In the genomic region with DNA sequence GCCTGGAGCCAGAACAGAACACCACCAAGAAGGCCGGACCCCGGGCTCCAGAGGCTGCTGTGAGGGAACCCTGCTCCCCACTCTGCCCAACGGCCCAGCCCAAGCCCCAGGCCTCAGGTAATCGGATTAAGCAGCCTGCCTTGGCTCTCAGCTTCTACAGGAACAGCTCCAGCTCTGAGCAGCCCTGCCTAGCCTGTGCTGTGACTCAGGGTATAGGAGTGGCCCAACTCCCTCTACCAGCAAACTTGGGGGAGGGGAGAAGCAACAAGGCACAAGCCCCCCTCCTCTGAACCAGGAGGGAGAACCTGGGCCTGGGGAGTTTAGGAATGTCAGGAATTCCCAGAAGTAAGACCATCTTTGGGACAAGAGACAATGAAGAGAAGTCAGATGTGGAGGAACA, we compare ENCODE assay signal across 11 cellular contexts. TPM values are rescaled to one million over a fixed set of nuclear protein-coding genes. Genes with fewer than 3 reads are reported as not detected.
DNase-seq lines count a peak whose midpoint lies in the region; ATAC-seq and TF ChIP-seq lines count a peak whose summit lies in the region.
"Had no signal": no experiment of that assay in that cellular context is flagged by ENCODE, and none has a peak within 500 bp of the region (broad histone marks: within the 10 kb centered on the region; RNA-seq: fewer than 3 reads in every experiment).

No MANE protein-coding gene starts in this region.

- H3K9me3 Mint-ChIP-seq in brain = no peaks in the 10 kb centered on the region

- H3K27ac Mint-ChIP-seq in brain = peak overlapping the region; percentile 60 to 96 (median 79)

- peaks cover 49% of the 10 kb centered on the region for H3K36me3 Mint-ChIP-seq in brain

- no peak for ATAC-seq in HG03442 (IDR thresholded peaks at IDR 0.05; ENCODE audit: unreplicated experiment)

- peak overlapping the region in 2 of 5 experiments; percentile 45 to 54 for H3K4me3 Mint-ChIP-seq in brain

- TF ChIP-seq CTCF in AG10803 (conservative IDR thresholded peaks at IDR 0.05; ENCODE audit: low read length) = no peak
- TF ChIP-seq CTCF in brain (conservative IDR thresholded peaks at IDR 0.05) = no peak

- H3K4me3 ChIP-seq in AG10803 (ENCODE audit: low read length) = no peak overlapping the region

- H3K4me1 Mint-ChIP-seq in brain = peaks cover 29% of the 10 kb centered on the region

- no peak for TF ChIP-seq POLR2A in erythroblast (IDR thresholded peaks at IDR 0.05; ENCODE audit: low read length)

- peaks cover 3% of the 10 kb centered on the region for H3K27me3 Mint-ChIP-seq in brain

- DNase-seq in AG10803 (ENCODE audit: low read depth) = peak; percentile 36
- peak; percentile 64 for DNase-seq in HT1080 (ENCODE audit: low read depth)
- DNase-seq in kidney tubule cell (ENCODE audit: low spot score) = peak; percentile 73
- DNase-seq in hypothalamus (lab: John Stamatoyannopoulos, UW) = no peak
- DNase-seq in DMS153 treated with DMSO at 0.1 percent for 48 hours (lab: John Stamatoyannopoulos, UW; ENCODE audit: unreplicated experiment) = no peak
- DNase-seq in erythroblast (lab: John Stamatoyannopoulos, UW) = no peak
- DNase-seq: dermis blood vessel endothelial cell, midbrain, NCI-H526 treated with DMSO at 0.1 percent for 48 hours had no signal

RNA-seq across cellular contexts. Expression of a gene that starts 0.8 kb away (rescaled TPM):
- 0.31 and 1.8 TPM in 2 replicates for total RNA-seq in HT1080 (2014; rRNA removed; shearing (Covaris generic))
- 0.17 TPM in 1 of 2 replicates, not detected in the other for polyA plus RNA-seq in HT1080 (2015; cell fraction: cytosol; rRNA removed)
- polyA plus RNA-seq in HT1080 (2015; cell fraction: nucleus; rRNA removed) = 0.29 and 1.8 TPM in 2 replicates
- polyA plus RNA-seq in brain (ENCODE audit: insufficient read depth, low read depth, low replicate concordance) = 5.3 TPM

RNA-seq across cellular contexts. Expression of a gene that starts 7.1 kb away (rescaled TPM):
- 148 and 177 TPM in 2 replicates for total RNA-seq in HT1080 (2014; rRNA removed; shearing (Covaris generic))
- 158 and 163 TPM in 2 replicates for polyA plus RNA-seq in HT1080 (2015; cell fraction: cytosol; rRNA removed)
- 174 and 184 TPM in 2 replicates for polyA plus RNA-seq in HT1080 (2015; cell fraction: nucleus; rRNA removed)
- polyA plus RNA-seq in brain (ENCODE audit: insufficient read depth, low read depth, low replicate concordance) = 148 TPM

RNA-seq across cellular contexts. Expression of a gene that starts 11.3 kb away (rescaled TPM):
- total RNA-seq in HT1080 (2014; rRNA removed; shearing (Covaris generic)) = 55.2 and 75.8 TPM in 2 replicates
- 129 TPM in 2 replicates for polyA plus RNA-seq in HT1080 (2015; cell fraction: cytosol; rRNA removed)
- 79.3 and 94.7 TPM in 2 replicates for polyA plus RNA-seq in HT1080 (2015; cell fraction: nucleus; rRNA removed)
- polyA plus RNA-seq in brain (ENCODE audit: insufficient read depth, low read depth, low replicate concordance) = 23.2 TPM

RNA-seq across cellular contexts. Expression of a gene that starts 24.0 kb away (rescaled TPM):
- total RNA-seq in HT1080 (2014; rRNA removed; shearing (Covaris generic)) = 54.4 and 60.7 TPM in 2 replicates
- polyA plus RNA-seq in HT1080 (2015; cell fraction: cytosol; rRNA removed) = 38.1 and 39.7 TPM in 2 replicates
- polyA plus RNA-seq in HT1080 (2015; cell fraction: nucleus; rRNA removed) = 69.2 and 78.2 TPM in 2 replicates
- 127 TPM for polyA plus RNA-seq in brain (ENCODE audit: insufficient read depth, low read depth, low replicate concordance)

RNA-seq across cellular contexts. Expression of a gene that starts 29.0 kb away (rescaled TPM):
- total RNA-seq in HT1080 (2014; rRNA removed; shearing (Covaris generic)) = 138 and 141 TPM in 2 replicates
- 93.8 and 99.6 TPM in 2 replicates for polyA plus RNA-seq in HT1080 (2015; cell fraction: cytosol; rRNA removed)
- polyA plus RNA-seq in HT1080 (2015; cell fraction: nucleus; rRNA removed) = 66.7 and 75.5 TPM in 2 replicates
- 125 TPM for polyA plus RNA-seq in brain (ENCODE audit: insufficient read depth, low read depth, low replicate concordance)

Comparison
In these comparisons a context has a peak if more than half of its experiments do, and no peak if none do; other contexts are left out.
1. DNase-seq: peak in AG10803 (single experiment), HT1080 (single experiment) and kidney tubule cell (single experiment); none in hypothalamus (0 of 51), DMS153 treated with DMSO at 0.1 percent for 48 hours (single experiment) and erythroblast (0 of 2).